Comparison of ENCODE assay signal across 12 cellular contexts in the genomic region with DNA sequence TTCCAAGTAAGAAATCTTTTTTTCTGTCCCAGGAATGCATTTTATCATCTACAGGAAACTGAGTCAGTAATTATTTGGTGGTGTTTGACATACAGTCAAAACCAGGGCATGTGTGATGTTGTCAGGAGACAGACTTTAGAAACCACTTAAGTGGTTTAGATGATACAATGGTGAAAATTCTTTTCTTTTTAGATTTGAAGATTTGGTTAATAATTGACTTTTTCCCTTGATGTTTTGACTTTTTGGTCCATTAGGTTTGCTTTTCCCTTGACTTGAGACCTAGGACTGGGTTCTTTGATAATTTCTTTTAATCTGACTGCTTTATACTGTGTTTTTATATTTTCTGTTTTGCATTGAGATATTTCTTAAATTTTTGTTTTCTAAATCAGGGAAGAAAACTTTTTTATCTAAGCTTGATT.
DNase-seq lines count a peak whose midpoint lies in the region; ATAC-seq lines count a peak whose summit lies in the region.
"Had no signal": no experiment of that assay in that cellular context is flagged by ENCODE, and none has a peak within 500 bp of the region (broad histone marks: within the 10 kb centered on the region; RNA-seq: fewer than 3 reads in every experiment).

No MANE protein-coding gene starts in this region.

- DNase-seq in ACHN (peak; percentile 41), M059J (ENCODE audit: low read depth) (peak; percentile 12), dermis blood vessel endothelial cell (peak; percentile 25), kidney glomerular epithelial cell (lab: John Stamatoyannopoulos, UW) (peak; percentile 93), DMS153 treated with DMSO at 0.1 percent for 48 hours (lab: John Stamatoyannopoulos, UW; ENCODE audit: unreplicated experiment) (no peak), UCSD-AML1 (lab: John Stamatoyannopoulos, UW; ENCODE audit: unreplicated experiment) (no peak)
- DNase-seq: CD4-positive, CD25-positive, alpha-beta regulatory T cell; KBM-7; NCI-H1048; NCI-H69; NK-92 treated with Interleukin-12 subunit alpha and Interleukin-12 subunit beta, amount 100 ng/mL, for 24 hours had no signal

- in situ Hi-C loops in ACHN (cut with HindIII; ENCODE audit: low pct_ligation_motif_present, low pct_unique_long_range_greater_than_20kb, low sequenced_read_pairs) = no loop called here

- no peak for ATAC-seq in esophagus mucosa

Comparison
In these comparisons a context has a peak if more than half of its experiments do, and no peak if none do; other contexts are left out.
1. DNase-seq: peak in ACHN (single experiment), M059J (single experiment), dermis blood vessel endothelial cell (single experiment) and kidney glomerular epithelial cell (single experiment); none in DMS153 treated with DMSO at 0.1 percent for 48 hours (single experiment) and UCSD-AML1 (single experiment).